Comparison of ENCODE assay signal across 8 cellular contexts in genomic region chr16:57167951-57168350, GRCh38. TPM values are rescaled to one million over a fixed set of nuclear protein-coding genes. Genes with fewer than 3 reads are reported as not detected.
DNase-seq lines count a peak whose midpoint lies in the region; ATAC-seq and TF ChIP-seq lines count a peak whose summit lies in the region.

No MANE protein-coding gene starts in this region.

- H3K9me3 ChIP-seq in thyroid gland = no peaks in the 10 kb centered on the region

- intact Hi-C loops in thyroid gland (cut with DNase I) = loop anchor here (5.0 kb wide), 1 partner anchor 86 kb away; no protein-coding TSS in a partner anchor

- peaks cover 22 to 24% of the 10 kb centered on the region in 2 donors for H3K4me1 ChIP-seq in thyroid gland

- ATAC-seq in GM19351 (IDR thresholded peaks at IDR 0.05; ENCODE audit: unreplicated experiment) = no peak

- POLR2A ChIA-PET in activated CD4-positive, alpha-beta memory T cell treated with anti-CD3 and anti-CD28 coated beads, Interleukin-2, amount 10 ng/mL, durations not matched to agents 7 days and 5 days (lab: Charles Lee) = no interaction called here

- H3K36me3 Mint-ChIP-seq in activated CD4-positive, alpha-beta memory T cell treated with anti-CD3 and anti-CD28 coated beads, Interleukin-2, amount 10 ng/mL, durations not matched to agents 7 days and 5 days (ENCODE audit: low read depth) = peaks cover 71% of the 10 kb centered on the region

- H3K36me3 ChIP-seq in kidney epithelial cell (ENCODE audit: control insufficient read depth, insufficient read depth, low read length) = peaks cover 2% of the 10 kb centered on the region
- H3K36me3 ChIP-seq in thyroid gland = peaks cover 31 to 44% of the 10 kb centered on the region in 2 donors

- H3K4me3 Mint-ChIP-seq in activated CD4-positive, alpha-beta memory T cell treated with anti-CD3 and anti-CD28 coated beads, Interleukin-2, amount 10 ng/mL, durations not matched to agents 7 days and 5 days = no peak overlapping the region

- no peak overlapping the region for H3K27ac Mint-ChIP-seq in activated CD4-positive, alpha-beta memory T cell treated with anti-CD3 and anti-CD28 coated beads, Interleukin-2, amount 10 ng/mL, durations not matched to agents 7 days and 5 days

- peaks cover 3% of the 10 kb centered on the region for H3K4me1 Mint-ChIP-seq in activated CD4-positive, alpha-beta memory T cell treated with anti-CD3 and anti-CD28 coated beads, Interleukin-2, amount 10 ng/mL, durations not matched to agents 7 days and 5 days

- H3K27ac ChIP-seq in thyroid gland = peak overlapping the region; percentile 69 to 87 (median 77)

- H3K27me3 ChIP-seq in kidney epithelial cell (ENCODE audit: control insufficient read depth, insufficient read depth, low read length) = no peaks in the 10 kb centered on the region
- H3K27me3 ChIP-seq in thyroid gland = no peaks in the 10 kb centered on the region

- no peaks in the 10 kb centered on the region for H3K27me3 Mint-ChIP-seq in activated CD4-positive, alpha-beta memory T cell treated with anti-CD3 and anti-CD28 coated beads, Interleukin-2, amount 10 ng/mL, durations not matched to agents 7 days and 5 days

- DNase-seq in AG09309 (ENCODE audit: low read depth) (peak; percentile 46), GF-D8 (lab: John Stamatoyannopoulos, UW) (peak; percentile 69), NCI-H2171 treated with DMSO at 0.1 percent for 48 hours (lab: John Stamatoyannopoulos, UW) (peak; percentile 74), brain pericyte (ENCODE audit: low read depth, low spot score) (peak; percentile 47), kidney epithelial cell (ENCODE audit: low read depth) (peak; percentile 37), thyroid gland (peak; percentile 44 to 47)
- no peak for DNase-seq in activated CD4-positive, alpha-beta memory T cell treated with anti-CD3 and anti-CD28 coated beads, Interleukin-2, amount 10 ng/mL, durations not matched to agents 7 days and 5 days

- CTCF ChIA-PET in activated CD4-positive, alpha-beta memory T cell treated with anti-CD3 and anti-CD28 coated beads, Interleukin-2, amount 10 ng/mL, durations not matched to agents 7 days and 5 days (lab: Charles Lee) = interaction anchor here (0.9 to 3.1 kb wide), 4 partner anchors 75 to 203 kb away, joined by 3 to 14 read pairs (median 8); partner anchors contain the start of gene CPNE2

- peak; percentile 75 for TF ChIP-seq CTCF in AG09309 (IDR thresholded peaks at IDR 0.05; ENCODE audit: control insufficient read depth, insufficient read depth, low read depth, low read length, missing control alignments)
- peak; percentile 65 for TF ChIP-seq CTCF in kidney epithelial cell (IDR thresholded peaks at IDR 0.05; ENCODE audit: insufficient read depth, low read length, poor library complexity, severe bottlenecking)
- TF ChIP-seq CTCF in thyroid gland (IDR thresholded peaks at IDR 0.05) = peak in 5 of 6 experiments; percentile 30 to 96 (median 70)

- no peak for TF ChIP-seq POLR2A in thyroid gland (IDR thresholded peaks at IDR 0.05)

- no peaks in the 10 kb centered on the region for H3K9me3 Mint-ChIP-seq in activated CD4-positive, alpha-beta memory T cell treated with anti-CD3 and anti-CD28 coated beads, Interleukin-2, amount 10 ng/mL, durations not matched to agents 7 days and 5 days

- H3K4me3 ChIP-seq in AG09309 (ENCODE audit: control insufficient read depth, low read depth, low read length) (no peak overlapping the region), kidney epithelial cell (ENCODE audit: low read depth, low read length) (no peak overlapping the region), thyroid gland (replicated peaks in 1 of 3) (no peak overlapping the region)

- 6% methylated on average over 4 of the region's 4 CpGs for WGBS in thyroid gland, 2 donors

RNA-seq across cellular contexts. Expression of gene PSME3IP1, which starts 17.9 kb away (rescaled TPM):
- total RNA-seq in kidney epithelial cell (93.4 and 94.5 TPM in 2 replicates), thyroid gland (10 to 100 TPM; 64.7 to 96.3 (median 78.9) TPM)
- total RNA-seq in activated CD4-positive, alpha-beta memory T cell treated with anti-CD3 and anti-CD28 coated beads, Interleukin-2, amount 10 ng/mL, durations not matched to agents 7 days and 5 days = 100 to 1,000 TPM; 112 to 115 TPM

RNA-seq across cellular contexts. Expression of gene RSPRY1, which starts 18.2 kb away (rescaled TPM):
- total RNA-seq in kidney epithelial cell (42.7 and 59.1 TPM in 2 replicates), thyroid gland (10 to 100 TPM; 42.6 to 59.2 (median 53.9) TPM)
- total RNA-seq in activated CD4-positive, alpha-beta memory T cell treated with anti-CD3 and anti-CD28 coated beads, Interleukin-2, amount 10 ng/mL, durations not matched to agents 7 days and 5 days = 10 to 100 TPM; 34.1 to 39.3 TPM
